ENCODE assay signal across 13 cellular contexts in the genomic region with DNA sequence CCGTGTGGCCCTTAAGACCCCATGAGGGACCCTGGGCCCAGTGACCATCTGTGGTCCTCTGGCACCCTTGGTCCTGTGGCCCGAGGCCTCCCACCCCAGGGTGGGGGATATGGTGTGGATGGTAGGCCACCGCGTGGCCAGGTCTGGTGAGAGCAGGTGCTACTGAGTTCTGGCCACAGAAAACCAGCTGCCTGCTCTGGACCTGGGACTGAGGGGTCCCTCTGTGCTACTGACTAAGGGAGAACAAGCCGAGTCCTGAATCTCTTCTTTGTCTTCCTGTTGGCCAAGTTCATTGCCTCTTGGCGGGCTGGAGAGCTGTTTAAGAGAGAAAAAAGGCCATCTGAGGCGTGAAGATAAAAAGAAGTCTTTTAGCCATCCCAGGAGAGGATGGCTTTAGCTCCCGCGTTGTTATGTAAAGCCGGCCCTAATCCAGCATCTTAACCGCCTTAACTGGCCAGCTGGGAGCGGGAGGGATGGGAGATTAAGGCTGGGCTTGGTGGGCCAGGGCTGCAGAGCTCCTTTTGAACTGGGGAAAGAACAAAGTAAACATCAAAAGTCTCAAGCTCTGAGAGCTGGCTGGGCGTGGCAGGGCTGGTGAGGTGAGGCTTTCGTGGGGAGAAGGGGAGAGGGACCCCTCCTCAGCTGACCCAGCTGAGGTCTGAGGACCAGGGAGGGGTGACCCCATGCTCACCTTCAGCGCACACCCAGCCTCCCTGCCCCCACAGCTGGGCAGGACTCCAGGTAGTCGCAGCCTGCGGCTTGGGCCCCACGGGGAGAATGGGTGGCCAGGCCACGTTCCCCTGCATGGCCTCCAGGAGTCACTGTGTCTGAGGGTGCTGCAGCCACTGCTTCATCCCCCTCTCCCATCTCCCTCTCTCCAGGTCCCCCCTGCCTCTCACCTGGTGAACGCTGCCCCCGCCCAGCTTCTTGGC.
A peak's percentile ranks its signal among the peaks of the same experiment; 100 is the strongest.
DNase-seq lines count a peak whose midpoint lies in the region; ATAC-seq, FAIRE-seq and TF ChIP-seq lines count a peak whose summit lies in the region.
"Had no signal": no experiment of that assay in that cellular context is flagged by ENCODE, and none has a peak within 500 bp of the region (broad histone marks: within the 10 kb centered on the region; RNA-seq: fewer than 3 reads in every experiment).

No MANE protein-coding gene starts in this region.

- H3K36me3 Mint-ChIP-seq in central memory CD8-positive, alpha-beta T cell (ENCODE audit: insufficient read depth), result no peaks in the 10 kb centered on the region
- peaks cover 0 to 7% of the 10 kb centered on the region in 2 donors for H3K36me3 Mint-ChIP-seq in CD14-positive monocyte

- TF ChIP-seq POLR2A in HCT116 (IDR thresholded peaks at IDR 0.05; ENCODE audit: borderline replicate concordance, extremely low read depth, insufficient read depth, insufficient read length), result no peak

- RAD21 ChIA-PET in HCT116 (lab: Charles Lee; ENCODE audit: low non-redundant PET in 1 of 2, low total read pairs in 2 of 2, uncharacterized antibody in 2 of 2, unreplicated experiment in 2 of 2), result no interaction called here

- H3K4me3 ChIP-seq in HCT116 (replicated peaks in 1 of 2; ENCODE audit: low read depth in 1 of 2, low read length in 2 of 2), result no peak overlapping the region
- H3K4me3 ChIP-seq in small intestine (ENCODE audit: low read depth in 1 of 2, low read length in 2 of 2), result no peak overlapping the region
- H3K4me3 ChIP-seq: suprapubic skin had no signal

- H3K4me1 ChIP-seq in HCT116 (ENCODE audit: control insufficient read depth in 1 of 2, insufficient read depth in 2 of 2, low read length in 2 of 2) (peaks cover 0 to 13% of the 10 kb centered on the region in 2 experiments; a peak in 2 of 4 replicates), small intestine (ENCODE audit: control insufficient read depth in 2 of 2, insufficient read depth in 1 of 2, low read depth in 1 of 2, low read length in 1 of 2) (no peaks in the 10 kb centered on the region)

- DNase-seq in HCT116 (ENCODE audit: low read depth, low spot score), result no peak
- DNase-seq in central memory CD8-positive, alpha-beta T cell (ENCODE audit: low spot score in 2 of 2), result no peak
- DNase-seq in medulla oblongata (ENCODE audit: extremely low spot score), result peak; percentile 67
- DNase-seq in substantia nigra (lab: John Stamatoyannopoulos, UW), result peak in 21 of 49 donors; percentile 11 to 49 (median 30)
- DNase-seq in CD14-positive monocyte (ENCODE audit: low spot score), result no peak
- DNase-seq in kidney tubule cell (ENCODE audit: low spot score), result no peak
- DNase-seq in small intestine, result no peak
- no peak for DNase-seq in stimulated activated naive CD4-positive, alpha-beta T cell treated with Interleukin-2 at 50 U/mL for 16 hours (lab: John Stamatoyannopoulos, UW)
- DNase-seq: COR-L47, HFFc6, islet precursor cell, NCI-H345 had no signal

- H2AFZ ChIP-seq in HCT116 (ENCODE audit: low read depth, low read length, poor library complexity, severe bottlenecking), result no peak overlapping the region

- H3K9me2 ChIP-seq in HCT116 (ENCODE audit: insufficient read depth), result no peaks in the 10 kb centered on the region

- H3K27ac ChIP-seq in HCT116 (ENCODE audit: low read depth, low read length) (no peak overlapping the region), substantia nigra (ENCODE audit: low read depth, low read length, poor library complexity, severe bottlenecking) (peak overlapping the region; percentile 65), small intestine (ENCODE audit: low read depth in 1 of 2, low read length in 1 of 2) (peak overlapping the region in 1 of 2 donors; percentile 13)
- H3K27ac ChIP-seq: suprapubic skin had no signal

- H3K27ac Mint-ChIP-seq in central memory CD8-positive, alpha-beta T cell (ENCODE audit: low read depth), result peak overlapping the region; percentile 45
- peak overlapping the region in 3 of 7 donors; percentile 35 to 47 (median 41) for H3K27ac Mint-ChIP-seq in CD14-positive monocyte
- H3K27ac Mint-ChIP-seq: HFFc6 had no signal

- H4K20me1 ChIP-seq in HCT116 (ENCODE audit: insufficient read depth), result no peaks in the 10 kb centered on the region

- no peaks in the 10 kb centered on the region for H3K9me3 Mint-ChIP-seq in central memory CD8-positive, alpha-beta T cell
- peaks cover 0 to 1% (median 0%) of the 10 kb centered on the region in 7 donors for H3K9me3 Mint-ChIP-seq in CD14-positive monocyte
- H3K9me3 Mint-ChIP-seq: HFFc6 had no signal

- no peak overlapping the region for H3K4me2 ChIP-seq in HCT116 (ENCODE audit: low read length)

- CTCF ChIA-PET in HCT116 (lab: Charles Lee), result interaction anchor here (2.8 kb wide), 1 partner anchor 196 kb away, joined by 6 read pairs; no protein-coding TSS in a partner anchor

- 39 to 57% (median 55%) methylated on average over 17 to 21 of the region's 21 CpGs for WGBS in small intestine, 3 donors

- H3K79me2 ChIP-seq in HCT116 (ENCODE audit: insufficient read depth, low read length), result no peaks in the 10 kb centered on the region

- no peaks in the 10 kb centered on the region for H3K27me3 ChIP-seq in HCT116 (ENCODE audit: insufficient read depth, low read length)
- no peaks in the 10 kb centered on the region for H3K27me3 ChIP-seq in small intestine (ENCODE audit: control insufficient read depth in 2 of 2, insufficient read depth in 2 of 2, low read length in 2 of 2)
- H3K27me3 ChIP-seq: suprapubic skin had no signal

- no peaks in the 10 kb centered on the region for H3K36me3 ChIP-seq in HCT116 (ENCODE audit: control insufficient read depth in 1 of 2, insufficient read depth in 2 of 2, low read length in 2 of 2)
- H3K36me3 ChIP-seq in small intestine (ENCODE audit: control insufficient read depth in 2 of 2, insufficient read depth in 2 of 2, low read length in 2 of 2), result no peaks in the 10 kb centered on the region
- H3K36me3 ChIP-seq: suprapubic skin had no signal

- intact Hi-C loops in HCT116 (cut with micrococcal nuclease) (no loop called here), CD14-positive monocyte (cut with micrococcal nuclease) (no loop called here)

- no peak for FAIRE-seq in small intestine (lab: Jason Lieb, UNC)

- H3K9me3 ChIP-seq in HCT116 (ENCODE audit: control insufficient read depth in 1 of 2, insufficient read depth in 1 of 2, low read depth in 1 of 2, low read length in 2 of 2), result no peaks in the 10 kb centered on the region
- no peaks in the 10 kb centered on the region for H3K9me3 ChIP-seq in small intestine (ENCODE audit: control insufficient read depth, low read depth)
- H3K9me3 ChIP-seq: suprapubic skin had no signal

- POLR2A ChIA-PET in HCT116 (lab: Charles Lee), result no interaction called here

- H3K9ac ChIP-seq in HCT116 (ENCODE audit: low read length), result no peak overlapping the region

- peaks cover 5% of the 10 kb centered on the region for H3K4me1 Mint-ChIP-seq in central memory CD8-positive, alpha-beta T cell
- peaks cover 30% of the 10 kb centered on the region for H3K4me1 Mint-ChIP-seq in CD14-positive monocyte

- ATAC-seq in HCT116, result peak; percentile 64
- ATAC-seq in central memory CD8-positive, alpha-beta T cell (replicated peaks; ENCODE audit: extremely low read depth, poor library complexity, severe bottlenecking), result no peak

- no peak overlapping the region for H3K4me3 Mint-ChIP-seq in central memory CD8-positive, alpha-beta T cell
- peak overlapping the region in 1 of 2 donors; percentile 47 for H3K4me3 Mint-ChIP-seq in CD14-positive monocyte
- H3K4me3 Mint-ChIP-seq: HFFc6 had no signal

- H3K27me3 Mint-ChIP-seq in central memory CD8-positive, alpha-beta T cell, result no peaks in the 10 kb centered on the region
- H3K27me3 Mint-ChIP-seq in CD14-positive monocyte (ENCODE audit: low read depth in 3 of 3), result peaks cover 3 to 7% (median 6%) of the 10 kb centered on the region in 3 donors

- TF ChIP-seq RAD21 in HCT116 (IDR thresholded peaks at IDR 0.05; ENCODE audit: low read depth), result no peak

- no TSS peak for BruUV-seq in HCT116 (replicated peaks; lab: Mats Ljungman, UMichigan)

- TF ChIP-seq CTCF in HCT116 (IDR thresholded peaks at IDR 0.05 in 2 of 3, conservative IDR thresholded peaks at IDR 0.05 in 1 of 3; ENCODE audit: borderline replicate concordance in 1 of 3, insufficient read depth in 1 of 3, low read depth in 2 of 3, low read length in 2 of 3) (no peak), CD14-positive monocyte (IDR thresholded peaks at IDR 0.05) (no peak)

TF ChIP-seq in HCT116, 20 proteins besides CTCF, POLR2A, EP300 and RAD21:
- TF ChIP-seq, protein P1, sequence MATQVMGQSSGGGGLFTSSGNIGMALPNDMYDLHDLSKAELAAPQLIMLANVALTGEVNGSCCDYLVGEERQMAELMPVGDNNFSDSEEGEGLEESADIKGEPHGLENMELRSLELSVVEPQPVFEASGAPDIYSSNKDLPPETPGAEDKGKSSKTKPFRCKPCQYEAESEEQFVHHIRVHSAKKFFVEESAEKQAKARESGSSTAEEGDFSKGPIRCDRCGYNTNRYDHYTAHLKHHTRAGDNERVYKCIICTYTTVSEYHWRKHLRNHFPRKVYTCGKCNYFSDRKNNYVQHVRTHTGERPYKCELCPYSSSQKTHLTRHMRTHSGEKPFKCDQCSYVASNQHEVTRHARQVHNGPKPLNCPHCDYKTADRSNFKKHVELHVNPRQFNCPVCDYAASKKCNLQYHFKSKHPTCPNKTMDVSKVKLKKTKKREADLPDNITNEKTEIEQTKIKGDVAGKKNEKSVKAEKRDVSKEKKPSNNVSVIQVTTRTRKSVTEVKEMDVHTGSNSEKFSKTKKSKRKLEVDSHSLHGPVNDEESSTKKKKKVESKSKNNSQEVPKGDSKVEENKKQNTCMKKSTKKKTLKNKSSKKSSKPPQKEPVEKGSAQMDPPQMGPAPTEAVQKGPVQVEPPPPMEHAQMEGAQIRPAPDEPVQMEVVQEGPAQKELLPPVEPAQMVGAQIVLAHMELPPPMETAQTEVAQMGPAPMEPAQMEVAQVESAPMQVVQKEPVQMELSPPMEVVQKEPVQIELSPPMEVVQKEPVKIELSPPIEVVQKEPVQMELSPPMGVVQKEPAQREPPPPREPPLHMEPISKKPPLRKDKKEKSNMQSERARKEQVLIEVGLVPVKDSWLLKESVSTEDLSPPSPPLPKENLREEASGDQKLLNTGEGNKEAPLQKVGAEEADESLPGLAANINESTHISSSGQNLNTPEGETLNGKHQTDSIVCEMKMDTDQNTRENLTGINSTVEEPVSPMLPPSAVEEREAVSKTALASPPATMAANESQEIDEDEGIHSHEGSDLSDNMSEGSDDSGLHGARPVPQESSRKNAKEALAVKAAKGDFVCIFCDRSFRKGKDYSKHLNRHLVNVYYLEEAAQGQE (IDR thresholded peaks at IDR 0.05; ENCODE audit: low read depth), result no peak
- TF ChIP-seq JUND (IDR thresholded peaks at IDR 0.05) (no peak), YY1 (IDR thresholded peaks at IDR 0.05; ENCODE audit: extremely low read depth, insufficient replicate concordance, low read depth, low read length) (no peak), CEBPB (IDR thresholded peaks at IDR 0.05; ENCODE audit: low read depth) (no peak), SIN3A (IDR thresholded peaks at IDR 0.05; ENCODE audit: low read depth) (no peak), EZH2phosphoT487 (IDR thresholded peaks at IDR 0.05; ENCODE audit: borderline replicate concordance) (no peak), SRF (IDR thresholded peaks at IDR 0.05; ENCODE audit: low read depth) (no peak)
TF ChIP-seq in HCT116: peak in this region for 0.
